8 cellular contexts compared by ENCODE assay signal in genomic region chr1:147541672-147542548, GRCh38. TPM values are rescaled to one million over a fixed set of nuclear protein-coding genes. Genes with fewer than 3 reads are reported as not detected.
DNase-seq lines count a peak whose midpoint lies in the region; ATAC-seq and TF ChIP-seq lines count a peak whose summit lies in the region.

No MANE protein-coding gene starts in this region.

- POLR2A ChIA-PET in OCI-LY7 (lab: Charles Lee), result interaction anchor here (1.0 to 2.5 kb wide), 2 partner anchors 45 to 57 kb away, joined by 4 to 17 read pairs; no protein-coding TSS in a partner anchor

- H3K4me3 ChIP-seq in GM12875 (ENCODE audit: low read depth, low read length), result peak overlapping the region; percentile 40
- peak overlapping the region; percentile 71 for H3K4me3 ChIP-seq in OCI-LY7 (ENCODE audit: low read depth, low read length, poor library complexity, severe bottlenecking)

- H2AFZ ChIP-seq in OCI-LY7 (ENCODE audit: low read length), result peak overlapping the region; percentile 86

- ATAC-seq in HG02885 (IDR thresholded peaks at IDR 0.05; ENCODE audit: poor library complexity, unreplicated experiment), result no peak

- no peaks in the 10 kb centered on the region for H4K20me1 ChIP-seq in OCI-LY7 (ENCODE audit: insufficient read depth, low read length)

- peak overlapping the region; percentile 91 for H3K4me2 ChIP-seq in OCI-LY7 (ENCODE audit: low read length)

- intact Hi-C loops in OCI-LY7 (cut with micrococcal nuclease; ENCODE audit: unreplicated experiment), result loop anchor here (1.0 kb wide), 1 partner anchor 57 kb away; no protein-coding TSS in a partner anchor

- H3K27ac ChIP-seq in OCI-LY7 (ENCODE audit: low read depth, low read length, poor library complexity, severe bottlenecking), result peak overlapping the region; percentile 66
- peak overlapping the region; percentile 96 for H3K27ac ChIP-seq in caudate nucleus (ENCODE audit: low read depth, low read length)

- no peaks in the 10 kb centered on the region for H3K36me3 ChIP-seq in OCI-LY7 (ENCODE audit: insufficient read depth, low read length)

- CTCF ChIA-PET in OCI-LY7 (lab: Charles Lee; ENCODE audit: unreplicated experiment), result no interaction called here

- DNase-seq in OCI-LY7 (ENCODE audit: low spot score) (peak; percentile 39), caudate nucleus (lab: John Stamatoyannopoulos, UW) (peak in 54 of 61 donors; percentile 10 to 82 (median 56)), kidney tubule cell (ENCODE audit: low spot score) (peak; percentile 39), mesenteric fat pad (ENCODE audit: low spot score) (no peak), activated gamma-delta T cell treated with Interleukin-2 at 50 U/mL for 16 hours (no peak)
- peak; percentile 16 for DNase-seq in stimulated activated CD8-positive, alpha-beta memory T cell treated with anti-CD3 and anti-CD28 coated beads, Interleukin-15, amount 100 ng/mL, for 24 hours (ENCODE audit: low read depth)

- TF ChIP-seq CTCF in GM12875 (IDR thresholded peaks at IDR 0.05; ENCODE audit: borderline replicate concordance, insufficient read depth, low read depth, low read length), result no peak
- TF ChIP-seq CTCF in OCI-LY7 (conservative IDR thresholded peaks at IDR 0.05; ENCODE audit: low read length), result no peak

- no peaks in the 10 kb centered on the region for H3K9me2 ChIP-seq in OCI-LY7 (ENCODE audit: insufficient read depth, low read length)

- peaks cover 6% of the 10 kb centered on the region; the same call in 1 of the 2 replicates for H3K9me3 ChIP-seq in OCI-LY7 (ENCODE audit: low read length)

- no TSS peak for BruUV-seq in OCI-LY7 (replicated peaks; lab: Mats Ljungman, UMichigan)

- H3K4me1 ChIP-seq in OCI-LY7 (ENCODE audit: insufficient read depth, low read length, poor library complexity, severe bottlenecking), result peaks cover 69% of the 10 kb centered on the region

- H3K79me2 ChIP-seq in OCI-LY7 (ENCODE audit: insufficient read depth, low read depth, low read length), result no peaks in the 10 kb centered on the region

RNA-seq across cellular contexts. Expression of gene BCL9, which starts 0.6 kb away (rescaled TPM):
- total RNA-seq in OCI-LY7 (2014; rRNA removed; shearing (Covaris generic)), result 4.7 and 5.7 TPM in 2 replicates
- total RNA-seq in OCI-LY7 (2022), result 13.4 and 15.8 TPM in 2 replicates
- 10.9 TPM for total RNA-seq in mesenteric fat pad

Comparison
In these comparisons a context has a peak if more than half of its experiments do, and no peak if none do; other contexts are left out.
1. DNase-seq: peak in OCI-LY7 (single experiment), caudate nucleus (54 of 61), kidney tubule cell (single experiment) and stimulated activated CD8-positive, alpha-beta memory T cell treated with anti-CD3 and anti-CD28 coated beads, Interleukin-15, amount 100 ng/mL, for 24 hours (single experiment); none in mesenteric fat pad (single experiment) and activated gamma-delta T cell treated with Interleukin-2 at 50 U/mL for 16 hours (single experiment).